26 cellular contexts compared by ENCODE assay signal in genomic region chr13:72561791-72562190, GRCh38.
"Had no signal": no experiment of that assay in that cellular context is flagged by ENCODE, and none has a peak within 500 bp of the region (broad histone marks: within the 10 kb centered on the region; RNA-seq: fewer than 3 reads in every experiment).

No MANE protein-coding gene starts in this region.

- ATAC-seq: effector memory CD8-positive, alpha-beta T cell; heart right ventricle; left colon; left ventricle myocardium superior; lower lobe of right lung; naive thymus-derived CD8-positive, alpha-beta T cell; stimulated activated memory B cell treated with anti-CD40 and anti-IgM and Interleukin-4, amounts not matched to agents 10 μg/mL and 1 μg/mL and 100 μg/mL, for 72 hours; stimulated activated naive CD8-positive, alpha-beta T cell treated with anti-CD3 and anti-CD28 coated beads, Interleukin-15, Interleukin-2, amounts not matched to agents 100 U/mL and 50 U/mL, for 24 hours had no signal

- DNase-seq: cortex of kidney; effector memory CD8-positive, alpha-beta T cell; erythroblast; esophagus squamous epithelium; foreskin melanocyte; glutamatergic neuron; heart right ventricle; hippocampal formation; islet precursor cell; kidney glomerular epithelial cell; left colon; left ventricle myocardium superior; lower lobe of right lung; naive thymus-derived CD8-positive, alpha-beta T cell; nephron progenitor cell; nucleus accumbens; sigmoid colon; stimulated activated CD4-positive, alpha-beta T cell treated with anti-CD3 and anti-CD28 coated beads, Interleukin-4, amount 100 ng/mL, for 4 hours; stimulated activated naive CD8-positive, alpha-beta T cell treated with anti-CD3 and anti-CD28 coated beads, Interleukin-15, Interleukin-2, amounts not matched to agents 100 U/mL and 50 U/mL, for 24 hours; substantia nigra; testis; tibial artery; upper lobe of left lung had no signal

- H3K9me3 ChIP-seq: esophagus squamous epithelium, heart right ventricle, lower lobe of right lung, prostate gland, right atrium auricular region, sigmoid colon, testis, tibial artery, upper lobe of left lung had no signal

- H3K4me3 ChIP-seq: esophagus squamous epithelium, heart right ventricle, lower lobe of right lung, prostate gland, right atrium auricular region, sigmoid colon, testis, tibial artery, upper lobe of left lung had no signal

- H3K27me3 ChIP-seq: esophagus squamous epithelium, heart right ventricle, right atrium auricular region, sigmoid colon, testis, tibial artery, upper lobe of left lung had no signal

- H3K4me1 ChIP-seq: esophagus squamous epithelium, heart right ventricle, lower lobe of right lung, prostate gland, right atrium auricular region, testis, tibial artery, upper lobe of left lung had no signal

- H3K36me3 ChIP-seq: esophagus squamous epithelium, heart right ventricle, lower lobe of right lung, prostate gland, right atrium auricular region, sigmoid colon, tibial artery, upper lobe of left lung had no signal

- H3K27ac ChIP-seq: esophagus squamous epithelium, heart right ventricle, lower lobe of right lung, prostate gland, right atrium auricular region, sigmoid colon, testis, tibial artery, upper lobe of left lung had no signal
